In the genomic region with DNA sequence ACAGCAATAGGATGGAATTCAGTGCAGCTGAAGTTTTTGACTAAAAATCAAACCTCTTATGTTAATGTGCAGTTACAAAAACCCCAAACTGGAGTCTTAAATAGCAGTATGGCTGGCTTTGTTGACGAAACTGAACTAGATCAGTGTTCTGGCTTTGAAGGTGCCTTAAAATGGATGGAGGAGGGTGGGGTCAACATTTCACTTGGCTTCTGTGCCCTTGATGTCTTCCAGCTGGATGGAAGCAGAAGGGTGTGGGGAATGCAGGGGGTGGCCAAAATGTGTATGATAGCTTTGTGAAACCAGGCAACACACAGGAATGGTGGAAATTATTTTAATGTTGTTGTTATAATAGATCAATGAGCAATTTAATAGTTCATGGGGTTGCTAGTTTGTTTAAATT, we compare ENCODE assay signal across 22 cellular contexts.
DNase-seq lines count a peak whose midpoint lies in the region; ATAC-seq, FAIRE-seq and TF ChIP-seq lines count a peak whose summit lies in the region.
"Had no signal": no experiment of that assay in that cellular context is flagged by ENCODE, and none has a peak within 500 bp of the region (broad histone marks: within the 10 kb centered on the region; RNA-seq: fewer than 3 reads in every experiment).

No MANE protein-coding gene starts in this region.

- H3K27me3 Mint-ChIP-seq in activated CD4-positive, alpha-beta T cell treated with anti-CD3 and anti-CD28 coated beads for 36 hours: no peaks in the 10 kb centered on the region
- H3K27me3 Mint-ChIP-seq in activated CD4-positive, alpha-beta T cell treated with anti-CD3 and anti-CD28 coated beads, Interleukin-2, amount 10 ng/mL, durations not matched to agents 24 days and 14 days: no peaks in the 10 kb centered on the region
- H3K27me3 Mint-ChIP-seq: activated CD4-positive, alpha-beta T cell treated with anti-CD3 and anti-CD28 coated beads, Interleukin-2, amount 10 ng/mL, durations not matched to agents 7 days and 5 days; activated T-cell treated with anti-CD3 and anti-CD28 coated beads, Interleukin-2, amount 50 U/mL, for 24 hours; CD8-positive, alpha-beta memory T cell had no signal

- POLR2A ChIA-PET in activated CD4-positive, alpha-beta T cell treated with anti-CD3 and anti-CD28 coated beads for 36 hours (lab: Charles Lee): no interaction called here

- no peak overlapping the region for H3K4me3 Mint-ChIP-seq in activated CD4-positive, alpha-beta T cell treated with anti-CD3 and anti-CD28 coated beads for 36 hours
- no peak overlapping the region for H3K4me3 Mint-ChIP-seq in activated CD4-positive, alpha-beta T cell treated with anti-CD3 and anti-CD28 coated beads, Interleukin-2, amount 10 ng/mL, durations not matched to agents 24 days and 14 days
- H3K4me3 Mint-ChIP-seq: activated CD4-positive, alpha-beta T cell treated with anti-CD3 and anti-CD28 coated beads, Interleukin-2, amount 10 ng/mL, durations not matched to agents 7 days and 5 days; activated T-cell treated with anti-CD3 and anti-CD28 coated beads, Interleukin-2, amount 50 U/mL, for 24 hours; CD8-positive, alpha-beta memory T cell had no signal

- no peaks in the 10 kb centered on the region for H3K9me1 ChIP-seq in keratinocyte (ENCODE audit: control insufficient read depth, extremely low read depth, insufficient read depth, low read length)

- intact Hi-C loops in left ventricle myocardium superior (cut with micrococcal nuclease): no loop called here
- intact Hi-C loops in left cardiac atrium (cut with DNase I): no loop called here
- intact Hi-C loops in activated CD4-positive, alpha-beta T cell treated with anti-CD3 and anti-CD28 coated beads for 36 hours (cut with DNase I, micrococcal nuclease): no loop called here
- intact Hi-C loops in activated CD4-positive, alpha-beta T cell treated with anti-CD3 and anti-CD28 coated beads, Interleukin-2, amount 10 ng/mL, durations not matched to agents 24 days and 14 days (cut with micrococcal nuclease): no loop called here

- H3K79me2 ChIP-seq in keratinocyte (ENCODE audit: control insufficient read depth, insufficient read depth, low read length): no peaks in the 10 kb centered on the region

- no peak for TF ChIP-seq CTCF in keratinocyte (optimal IDR thresholded peaks at IDR 0.05 in 1 of 3, IDR thresholded peaks at IDR 0.05 in 1 of 3, conservative IDR thresholded peaks at IDR 0.05 in 1 of 3; ENCODE audit: extremely low read depth in 1 of 3, insufficient read depth in 2 of 3, low read length in 3 of 3)

- peak overlapping the region; percentile 95 for H3K4me2 ChIP-seq in keratinocyte (ENCODE audit: control insufficient read depth, extremely low read depth, insufficient read depth, low read depth, low read length)

- peak overlapping the region; percentile 70 for H2AFZ ChIP-seq in keratinocyte (ENCODE audit: control insufficient read depth, low read length)

- DNase-seq in left ventricle myocardium superior: no peak
- no peak for DNase-seq in left cardiac atrium
- no peak for DNase-seq in adipocyte (ENCODE audit: low read depth)
- DNase-seq in keratinocyte (ENCODE audit: low read depth, low spot score): no peak
- no peak for DNase-seq in activated CD4-positive, alpha-beta T cell treated with anti-CD3 and anti-CD28 coated beads for 36 hours
- DNase-seq in NCI-H2029 treated with DMSO at 0.1 percent for 48 hours (lab: John Stamatoyannopoulos, UW): no peak
- DNase-seq in activated CD4-positive, alpha-beta T cell treated with anti-CD3 and anti-CD28 coated beads, Interleukin-2, amount 10 ng/mL, durations not matched to agents 24 days and 14 days: no peak
- no peak for DNase-seq in UCSD-AML1 (lab: John Stamatoyannopoulos, UW; ENCODE audit: unreplicated experiment)
- DNase-seq: activated CD4-positive, alpha-beta T cell treated with anti-CD3 and anti-CD28 coated beads, Interleukin-2, amount 10 ng/mL, durations not matched to agents 7 days and 5 days; activated T-cell treated with anti-CD3 and anti-CD28 coated beads, Interleukin-2, amount 50 U/mL, for 24 hours; BE2C; body of pancreas; CD8-positive, alpha-beta memory T cell; foreskin melanocyte; GDM1; left colon; NCI-H1092 treated with DMSO at 0.1 percent for 48 hours; NCI-H187; psoas muscle; sigmoid colon; stimulated activated naive CD8-positive, alpha-beta T cell treated with anti-CD3 and anti-CD28 coated beads, Interleukin-15, Interleukin-2, amounts not matched to agents 100 U/mL and 50 U/mL, for 24 hours had no signal

- H3K4me3 ChIP-seq in adipocyte (ENCODE audit: low read length): no peak overlapping the region
- peak overlapping the region in 2 of 3 experiments; percentile 25 to 59 for H3K4me3 ChIP-seq in keratinocyte (ENCODE audit: control insufficient read depth in 2 of 3, extremely low read depth in 1 of 3, insufficient read depth in 2 of 3, low read depth in 1 of 3, low read length in 3 of 3)
- H3K4me3 ChIP-seq: body of pancreas, HAP-1, psoas muscle, sigmoid colon had no signal

- no peaks in the 10 kb centered on the region for H4K20me1 ChIP-seq in keratinocyte (ENCODE audit: control insufficient read depth, extremely low read depth, insufficient read depth, low read length)

- H3K27ac ChIP-seq in keratinocyte (ENCODE audit: control insufficient read depth, insufficient read depth, low read length): peak overlapping the region; percentile 82
- H3K27ac ChIP-seq: psoas muscle had no signal

- peaks cover 44% of the 10 kb centered on the region for H3K4me1 ChIP-seq in adipocyte (ENCODE audit: control insufficient read depth, insufficient read depth, low read length)
- H3K4me1 ChIP-seq in keratinocyte (ENCODE audit: control insufficient read depth, extremely low read depth, insufficient read depth, low read length): peaks cover 48% of the 10 kb centered on the region
- H3K4me1 ChIP-seq: BE2C, HAP-1, psoas muscle had no signal

- dilution Hi-C loops in keratinocyte (cut with MboI; ENCODE audit: extremely low pct_ligation_motif_present, low sequenced_read_pairs): no loop called here

- H3K9ac ChIP-seq in adipocyte (ENCODE audit: low read length): peak overlapping the region; percentile 87
- H3K9ac ChIP-seq in keratinocyte (ENCODE audit: control insufficient read depth, extremely low read depth, insufficient read depth, low read length): no peak overlapping the region

- CTCF ChIA-PET in activated CD4-positive, alpha-beta T cell treated with anti-CD3 and anti-CD28 coated beads for 36 hours (lab: Charles Lee): interaction anchor here (0.7 to 1.0 kb wide), 2 partner anchors 9 to 215 kb away, joined by 3 to 5 read pairs; no protein-coding TSS in a partner anchor

- ATAC-seq in left ventricle myocardium superior: peak; percentile 35
- ATAC-seq in left cardiac atrium: no peak
- ATAC-seq in activated CD4-positive, alpha-beta T cell treated with anti-CD3 and anti-CD28 coated beads for 36 hours: no peak
- ATAC-seq: body of pancreas; left colon; psoas muscle; stimulated activated naive CD8-positive, alpha-beta T cell treated with anti-CD3 and anti-CD28 coated beads, Interleukin-15, Interleukin-2, amounts not matched to agents 100 U/mL and 50 U/mL, for 24 hours had no signal

- no peaks in the 10 kb centered on the region for H3K9me3 ChIP-seq in adipocyte (ENCODE audit: control insufficient read depth, low read length)
- no peaks in the 10 kb centered on the region for H3K9me3 ChIP-seq in keratinocyte (ENCODE audit: control insufficient read depth, low read depth, low read length)
- H3K9me3 ChIP-seq: BE2C, body of pancreas, HAP-1, psoas muscle, sigmoid colon had no signal

- no peak for FAIRE-seq in keratinocyte (lab: Jason Lieb, UNC)

- H3K27me3 ChIP-seq in adipocyte (replicated peaks; ENCODE audit: control insufficient read depth, insufficient read depth, low read length) (no peaks in the 10 kb centered on the region), keratinocyte (ENCODE audit: control insufficient read depth, extremely low read depth, insufficient read depth, low read length) (no peaks in the 10 kb centered on the region)
- H3K27me3 ChIP-seq: BE2C, body of pancreas, sigmoid colon had no signal

- no peaks in the 10 kb centered on the region for H3K36me3 ChIP-seq in adipocyte (ENCODE audit: control insufficient read depth, insufficient read depth, low read length, severe bottlenecking)
- no peaks in the 10 kb centered on the region for H3K36me3 ChIP-seq in keratinocyte (ENCODE audit: control insufficient read depth in 2 of 2, extremely low read depth in 1 of 2, insufficient read depth in 2 of 2, low read length in 2 of 2)
- H3K36me3 ChIP-seq: BE2C, HAP-1, sigmoid colon had no signal

- no peaks in the 10 kb centered on the region for H3K36me3 Mint-ChIP-seq in activated CD4-positive, alpha-beta T cell treated with anti-CD3 and anti-CD28 coated beads for 36 hours (ENCODE audit: low read depth)
- no peaks in the 10 kb centered on the region for H3K36me3 Mint-ChIP-seq in activated CD4-positive, alpha-beta T cell treated with anti-CD3 and anti-CD28 coated beads, Interleukin-2, amount 10 ng/mL, durations not matched to agents 24 days and 14 days (ENCODE audit: low read depth)

- no peaks in the 10 kb centered on the region for H3K4me1 Mint-ChIP-seq in activated CD4-positive, alpha-beta T cell treated with anti-CD3 and anti-CD28 coated beads for 36 hours
- no peaks in the 10 kb centered on the region for H3K4me1 Mint-ChIP-seq in activated CD4-positive, alpha-beta T cell treated with anti-CD3 and anti-CD28 coated beads, Interleukin-2, amount 10 ng/mL, durations not matched to agents 24 days and 14 days
- H3K4me1 Mint-ChIP-seq: activated CD4-positive, alpha-beta T cell treated with anti-CD3 and anti-CD28 coated beads, Interleukin-2, amount 10 ng/mL, durations not matched to agents 7 days and 5 days; CD8-positive, alpha-beta memory T cell had no signal

- H3K9me3 Mint-ChIP-seq in activated CD4-positive, alpha-beta T cell treated with anti-CD3 and anti-CD28 coated beads for 36 hours (ENCODE audit: low read depth): no peaks in the 10 kb centered on the region
- H3K9me3 Mint-ChIP-seq in activated CD4-positive, alpha-beta T cell treated with anti-CD3 and anti-CD28 coated beads, Interleukin-2, amount 10 ng/mL, durations not matched to agents 24 days and 14 days: peaks cover 7% of the 10 kb centered on the region
- H3K9me3 Mint-ChIP-seq: CD8-positive, alpha-beta memory T cell had no signal

- H3K27ac Mint-ChIP-seq in activated CD4-positive, alpha-beta T cell treated with anti-CD3 and anti-CD28 coated beads for 36 hours: no peak overlapping the region
- H3K27ac Mint-ChIP-seq in activated CD4-positive, alpha-beta T cell treated with anti-CD3 and anti-CD28 coated beads, Interleukin-2, amount 10 ng/mL, durations not matched to agents 24 days and 14 days: no peak overlapping the region
- H3K27ac Mint-ChIP-seq: activated CD4-positive, alpha-beta T cell treated with anti-CD3 and anti-CD28 coated beads, Interleukin-2, amount 10 ng/mL, durations not matched to agents 7 days and 5 days; activated T-cell treated with anti-CD3 and anti-CD28 coated beads, Interleukin-2, amount 50 U/mL, for 24 hours; CD8-positive, alpha-beta memory T cell had no signal
